ENCODE assay signal across 16 cellular contexts in genomic region chr10:42962120-42962901, GRCh38.
DNase-seq lines count a peak whose midpoint lies in the region; ATAC-seq and TF ChIP-seq lines count a peak whose summit lies in the region.
"Had no signal": no experiment of that assay in that cellular context is flagged by ENCODE, and none has a peak within 500 bp of the region (broad histone marks: within the 10 kb centered on the region; RNA-seq: fewer than 3 reads in every experiment).

No MANE protein-coding gene starts in this region.

- H3K27me3 ChIP-seq in H7 (ENCODE audit: control insufficient read depth, insufficient read depth, low read length) (no peaks in the 10 kb centered on the region), A673 (replicated peaks; ENCODE audit: insufficient read depth, low read depth, low read length, poor library complexity) (no peaks in the 10 kb centered on the region)

- no peak overlapping the region for H3K4me3 Mint-ChIP-seq in WTC11

- no peak overlapping the region for H3K27ac Mint-ChIP-seq in WTC11

- CTCF ChIA-PET in WTC11 (lab: Charles Lee) = interaction anchor here (0.6 to 1.2 kb wide), 2 partner anchors 98 to 116 kb away, joined by 3 to 4 read pairs; no protein-coding TSS in a partner anchor
- CTCF ChIA-PET in A673 (lab: Charles Lee) = no interaction called here

- POLR2A ChIA-PET in WTC11 (lab: Charles Lee) = no interaction called here
- POLR2A ChIA-PET in A673 (lab: Charles Lee; ENCODE audit: low non-redundant PET) = no interaction called here

- no peak for ATAC-seq in WTC11

- TF ChIP-seq CTCF in WTC11 (IDR thresholded peaks at IDR 0.05) (no peak), A673 (conservative IDR thresholded peaks at IDR 0.05; ENCODE audit: low read depth, low read length) (no peak)

- H3K4me1 Mint-ChIP-seq in WTC11 = peaks cover 23% of the 10 kb centered on the region

- peak; percentile 20 for DNase-seq in H7
- DNase-seq in WTC11 (ENCODE audit: low spot score) = peak; percentile 8
- DNase-seq in islet precursor cell = peak; percentile 48
- DNase-seq in retina = peak; percentile 29
- no peak for DNase-seq in NCI-H2171 (lab: John Stamatoyannopoulos, UW)
- DNase-seq in A673 (ENCODE audit: low spot score) = no peak
- no peak for DNase-seq in stimulated activated CD4-positive, alpha-beta T cell treated with anti-CD3 and anti-CD28 coated beads, Interleukin-15, amount 100 ng/mL, for 24 hours
- no peak for DNase-seq in amygdala (lab: John Stamatoyannopoulos, UW)
- DNase-seq: activated T-cell treated with anti-CD3 and anti-CD28 coated beads for 4 hours; amniotic stem cell; effector CD8-positive, alpha-beta T cell; foreskin melanocyte; NCI-H526 treated with DMSO at 0.1 percent for 48 hours; occipital lobe; stimulated activated CD4-positive, alpha-beta T cell treated with anti-CD3 and anti-CD28 coated beads, Interleukin-1b, Interleukin-23, amount 100 ng/mL, for 48 hours; stimulated activated naive CD4-positive, alpha-beta T cell treated with Interleukin-2 at 50 U/mL for 16 hours had no signal

- H3K36me3 ChIP-seq in H7 (replicated peaks; ENCODE audit: control insufficient read depth, insufficient read depth, low read length) = no peaks in the 10 kb centered on the region
- no peaks in the 10 kb centered on the region for H3K36me3 ChIP-seq in A673 (ENCODE audit: insufficient read depth, low read length, poor library complexity, severe bottlenecking)

- intact Hi-C loops in A673 (cut with micrococcal nuclease; ENCODE audit: unreplicated experiment) = no loop called here

- no peaks in the 10 kb centered on the region for H3K27me3 Mint-ChIP-seq in WTC11 (ENCODE audit: low read depth)

- no TSS peak for BruUV-seq in A673 (replicated peaks; lab: Mats Ljungman, UMichigan)

- no peak overlapping the region for H3K4me3 ChIP-seq in H7 (ENCODE audit: insufficient read depth, low read depth, low read length)
- H3K4me3 ChIP-seq in A673 (ENCODE audit: low read depth, low read length, poor library complexity, severe bottlenecking) = no peak overlapping the region

- H3K4me1 ChIP-seq in A673 (ENCODE audit: insufficient read depth, low read length, poor library complexity, severe bottlenecking) = no peaks in the 10 kb centered on the region

- H3K9me3 Mint-ChIP-seq in WTC11 = 0 out of 2 replicates have a peak, but pooled peaks cover 6% of the 10 kb centered on the region

- H3K9me3 ChIP-seq in A673 (ENCODE audit: low read depth, low read length, poor library complexity, severe bottlenecking) = no peaks in the 10 kb centered on the region

- no peak overlapping the region for H3K27ac ChIP-seq in A673 (ENCODE audit: low read depth, low read length, poor library complexity, severe bottlenecking)

- peaks cover 3% of the 10 kb centered on the region; the same call in 1 of the 2 replicates for H3K36me3 Mint-ChIP-seq in WTC11

TF ChIP-seq in WTC11, 78 proteins besides CTCF, POLR2A, EP300 and RAD21:
- peak; percentile 73; the same call in 1 of the 2 replicates for TF ChIP-seq ZNF263 (CRISPR knock-in tag; IDR thresholded peaks at IDR 0.05; ENCODE audit: low read depth)
- TF ChIP-seq, protein P1, sequence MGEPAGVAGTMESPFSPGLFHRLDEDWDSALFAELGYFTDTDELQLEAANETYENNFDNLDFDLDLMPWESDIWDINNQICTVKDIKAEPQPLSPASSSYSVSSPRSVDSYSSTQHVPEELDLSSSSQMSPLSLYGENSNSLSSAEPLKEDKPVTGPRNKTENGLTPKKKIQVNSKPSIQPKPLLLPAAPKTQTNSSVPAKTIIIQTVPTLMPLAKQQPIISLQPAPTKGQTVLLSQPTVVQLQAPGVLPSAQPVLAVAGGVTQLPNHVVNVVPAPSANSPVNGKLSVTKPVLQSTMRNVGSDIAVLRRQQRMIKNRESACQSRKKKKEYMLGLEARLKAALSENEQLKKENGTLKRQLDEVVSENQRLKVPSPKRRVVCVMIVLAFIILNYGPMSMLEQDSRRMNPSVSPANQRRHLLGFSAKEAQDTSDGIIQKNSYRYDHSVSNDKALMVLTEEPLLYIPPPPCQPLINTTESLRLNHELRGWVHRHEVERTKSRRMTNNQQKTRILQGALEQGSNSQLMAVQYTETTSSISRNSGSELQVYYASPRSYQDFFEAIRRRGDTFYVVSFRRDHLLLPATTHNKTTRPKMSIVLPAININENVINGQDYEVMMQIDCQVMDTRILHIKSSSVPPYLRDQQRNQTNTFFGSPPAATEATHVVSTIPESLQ (CRISPR knock-in tag; IDR thresholded peaks at IDR 0.05) = no peak

Comparison
In these comparisons a context has a peak if more than half of its experiments do, and no peak if none do; other contexts are left out.
1. DNase-seq: peak in H7 (single experiment), WTC11 (single experiment), islet precursor cell (single experiment) and retina (single experiment); none in NCI-H2171 (single experiment), A673 (single experiment), stimulated activated CD4-positive, alpha-beta T cell treated with anti-CD3 and anti-CD28 coated beads, Interleukin-15, amount 100 ng/mL, for 24 hours (single experiment) and amygdala (0 of 56).